Comparison of ENCODE assay signal across 18 cellular contexts in the genomic region with DNA sequence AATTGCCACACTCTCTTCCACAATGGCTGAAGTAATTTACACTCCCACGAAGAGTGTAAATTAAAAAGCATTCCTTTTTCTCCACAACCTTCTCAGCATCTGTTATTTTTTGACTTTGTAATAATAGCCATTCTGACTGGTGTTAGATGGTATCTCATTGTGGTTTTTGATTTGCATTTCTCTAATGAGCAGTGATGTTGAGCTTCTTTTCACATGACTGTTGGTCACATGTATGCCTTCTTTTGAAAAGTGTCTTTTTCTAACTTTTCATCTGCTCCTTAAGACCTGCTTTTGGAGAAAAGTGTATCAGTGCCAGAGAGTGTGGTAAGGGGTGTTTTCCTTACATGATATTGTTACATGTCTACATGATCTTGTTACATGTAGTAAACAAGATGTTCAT. TPM values are rescaled to one million over a fixed set of nuclear protein-coding genes. Genes with fewer than 3 reads are reported as not detected.
DNase-seq lines count a peak whose midpoint lies in the region; ATAC-seq and TF ChIP-seq lines count a peak whose summit lies in the region.
"Had no signal": no experiment of that assay in that cellular context is flagged by ENCODE, and none has a peak within 500 bp of the region (broad histone marks: within the 10 kb centered on the region; RNA-seq: fewer than 3 reads in every experiment).

No MANE protein-coding gene starts in this region.

- 55 to 58% methylated on average over 1 of the region's 1 CpG for WGBS in upper lobe of left lung, 2 donors

- no peak for TF ChIP-seq CTCF in upper lobe of left lung (IDR thresholded peaks at IDR 0.05)

- peak; percentile 24 for DNase-seq in astrocyte of the hippocampus (ENCODE audit: low read depth, low spot score)
- DNase-seq in upper lobe of left lung = no peak
- DNase-seq in stimulated activated CD8-positive, alpha-beta memory T cell treated with anti-CD3 and anti-CD28 coated beads, Interleukin-4, amount 100 ng/mL, for 48 hours = no peak
- DNase-seq: CD8-positive, alpha-beta T cell; DMS79; HFFc6; NCI-H1048; NCI-H146; NCI-H2081; NCI-H510A treated with DMSO at 0.1 percent for 48 hours; NCI-H82; PC-9 had no signal

- TF ChIP-seq EP300 in upper lobe of left lung (IDR thresholded peaks at IDR 0.05) = no peak

- H3K4me1 ChIP-seq in muscle layer of colon (ENCODE audit: insufficient read depth, low read length) (peaks cover 55% of the 10 kb centered on the region), upper lobe of left lung (peaks cover 0 to 32% (median 17%) of the 10 kb centered on the region in 4 donors)
- H3K4me1 ChIP-seq: SJSA1 had no signal

- H3K4me3 ChIP-seq in muscle layer of colon (ENCODE audit: low read depth in 1 of 2, low read length in 2 of 2) (no peak overlapping the region), upper lobe of left lung (no peak overlapping the region)
- H3K4me3 ChIP-seq: K562, PC-9, SJSA1 had no signal

- H3K27me3 ChIP-seq in muscle layer of colon (ENCODE audit: control insufficient read depth in 1 of 2, insufficient read depth in 2 of 2, low read length in 2 of 2) (no peaks in the 10 kb centered on the region), upper lobe of left lung (no peaks in the 10 kb centered on the region)
- H3K27me3 ChIP-seq: SJSA1 had no signal

- H3K9ac ChIP-seq in muscle layer of colon (ENCODE audit: low read length) = no peak overlapping the region

- ATAC-seq in HG02798 (IDR thresholded peaks at IDR 0.05; ENCODE audit: poor library complexity, unreplicated experiment) (peak; percentile 57), upper lobe of left lung (ENCODE audit: low FRiP score in 2 of 2) (no peak), HG02571 (IDR thresholded peaks at IDR 0.05; ENCODE audit: unreplicated experiment) (no peak), HG02642 (IDR thresholded peaks at IDR 0.05; ENCODE audit: poor library complexity, unreplicated experiment) (no peak)
- ATAC-seq: CD8-positive, alpha-beta T cell; K562 had no signal

- TF ChIP-seq POLR2A in upper lobe of left lung (IDR thresholded peaks at IDR 0.05) = no peak

- no peaks in the 10 kb centered on the region for H3K9me3 ChIP-seq in muscle layer of colon (ENCODE audit: low read length)
- no peaks in the 10 kb centered on the region for H3K9me3 ChIP-seq in upper lobe of left lung
- H3K9me3 ChIP-seq: SJSA1 had no signal

- H3K36me3 ChIP-seq in muscle layer of colon (ENCODE audit: insufficient read depth, low read length) (peaks cover under 1% of the 10 kb centered on the region), upper lobe of left lung (no peaks in the 10 kb centered on the region)
- H3K36me3 ChIP-seq: SJSA1 had no signal

- H3K27ac ChIP-seq in muscle layer of colon (ENCODE audit: low read depth, low read length) = peak overlapping the region; percentile 67
- H3K27ac ChIP-seq in upper lobe of left lung = peak overlapping the region in 3 of 4 donors; percentile 20 to 67 (median 64)
- H3K27ac ChIP-seq: PC-9, SJSA1 had no signal

RNA-seq across cellular contexts. Expression of a gene that starts 25.7 kb away (rescaled TPM):
- total RNA-seq in upper lobe of left lung = 10 to 100 TPM; 19.0 to 67.1 (median 44.2) TPM
- total RNA-seq: CD8-positive, alpha-beta T cell; HFFc6; K562; SJSA1 had no signal
